ENCODE assay signal across 8 cellular contexts in the genomic region with DNA sequence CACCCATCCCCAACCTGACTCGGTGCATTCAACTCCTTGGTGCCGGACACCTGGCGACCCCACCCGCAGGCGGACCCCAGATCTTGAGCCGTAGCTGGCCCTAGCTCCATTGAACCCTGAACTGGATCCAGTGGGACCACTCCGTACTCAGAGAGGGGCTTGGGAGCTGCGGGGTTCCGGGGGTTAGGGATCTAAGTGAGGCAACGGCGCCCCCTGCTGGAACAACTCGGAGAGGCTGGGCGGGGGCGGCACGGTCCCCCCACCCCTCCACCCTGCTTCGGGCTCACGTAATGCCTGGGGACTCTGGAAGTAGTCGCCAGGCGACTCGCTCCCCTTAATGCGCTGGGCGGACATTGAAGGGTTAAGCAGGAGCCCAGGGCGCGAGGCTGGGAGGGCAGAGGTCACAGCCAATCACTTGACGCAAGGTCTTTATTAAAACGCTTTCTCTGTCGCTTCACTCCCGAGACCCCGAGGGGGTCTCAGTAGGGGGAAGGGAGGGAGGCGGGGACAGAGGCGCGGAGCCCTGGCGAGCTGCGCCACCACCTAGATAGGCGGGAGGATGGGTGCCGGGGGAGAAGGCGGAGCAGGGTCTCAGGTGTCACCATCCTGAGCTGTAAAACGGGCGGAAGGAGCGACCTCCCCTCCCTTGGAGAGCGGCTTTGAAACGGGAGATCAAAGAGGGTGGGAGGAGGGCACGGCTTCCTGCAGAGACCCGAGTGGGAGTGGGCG. TPM values are rescaled to one million over a fixed set of nuclear protein-coding genes. Genes with fewer than 3 reads are reported as not detected.
DNase-seq lines count a peak whose midpoint lies in the region; ATAC-seq, FAIRE-seq and TF ChIP-seq lines count a peak whose summit lies in the region.

No MANE protein-coding gene starts in this region.

- H2BK5ac ChIP-seq in H1 (ENCODE audit: low read depth, low read length) = peak overlapping the region; percentile 99

- no peak for TF ChIP-seq POLR2A in H1 (IDR thresholded peaks at IDR 0.05; ENCODE audit: control extremely low read depth in 1 of 2, low read depth in 2 of 2, low read length in 2 of 2)

- H4K5ac ChIP-seq in H1 (ENCODE audit: insufficient read length, low read depth, low read length) = peak overlapping the region; percentile 95

- CTCF ChIA-PET in H1 (lab: Charles Lee; ENCODE audit: partially characterized antibody) = interaction anchor here (0.5 to 66.0 kb wide), 23 partner anchors 1 to 406 kb away, joined by 3 to 4284 read pairs (median 4); a partner anchor contains a TSS

- peak; percentile 72 to 86 (median 81) for TF ChIP-seq CTCF in H1 (IDR thresholded peaks at IDR 0.05; ENCODE audit: control extremely low read depth in 1 of 3, insufficient read depth in 1 of 3, low read depth in 1 of 3, low read length in 3 of 3)

- TF ChIP-seq EP300 in H1 (IDR thresholded peaks at IDR 0.05; ENCODE audit: borderline replicate concordance in 1 of 2, low read depth in 2 of 2, low read length in 2 of 2) = peak in 1 of 2 experiments; percentile 51; a peak in 1 of 3 replicates

- H3K27me3 ChIP-seq in H1 (replicated peaks in 1 of 4; ENCODE audit: control insufficient read depth in 3 of 4, extremely low read depth in 1 of 4, insufficient read depth in 3 of 4, low read length in 3 of 4) (peaks cover 0 to 19% (median 8%) of the 10 kb centered on the region in 4 experiments; a peak in 4 of 7 replicates), mucosa of stomach (ENCODE audit: control insufficient read depth, insufficient read depth, low read length) (peaks cover 36% of the 10 kb centered on the region)

- H2BK12ac ChIP-seq in H1 (ENCODE audit: low read depth, low read length) = peak overlapping the region; percentile 96; the same call in 1 of the 2 replicates

- H2AFZ ChIP-seq in H1 (ENCODE audit: low read length) = no peak overlapping the region

- H3K4me1 ChIP-seq in H1 (replicated peaks in 1 of 4; ENCODE audit: control insufficient read depth in 3 of 4, insufficient read depth in 4 of 4, low read length in 3 of 4) (peaks cover 27 to 57% (median 45%) of the 10 kb centered on the region in 4 experiments), mucosa of stomach (ENCODE audit: control insufficient read depth, insufficient read depth, low read length) (peaks cover 59% of the 10 kb centered on the region)

- TF ChIP-seq RAD21 in H1 (IDR thresholded peaks at IDR 0.05 in 1 of 2, conservative IDR thresholded peaks at IDR 0.05 in 1 of 2; ENCODE audit: low read depth in 2 of 2, low read length in 2 of 2) = peak; percentile 78 to 88

- H3K79me1 ChIP-seq in H1 (ENCODE audit: low read depth, low read length) = peaks cover 4% of the 10 kb centered on the region; the same call in 1 of the 2 replicates

- no peak overlapping the region for H3K23ac ChIP-seq in H1 (ENCODE audit: insufficient read length)

- POLR2A ChIA-PET in H1 (lab: Charles Lee; ENCODE audit: partially characterized antibody) = interaction anchor here (0.6 to 16.9 kb wide), 27 partner anchors 8 to 1481 kb away, joined by 3 to 530 read pairs (median 4); a partner anchor contains a TSS

- H3K27ac ChIP-seq in H1 (ENCODE audit: low read depth, low read length) = peak overlapping the region; percentile 79

- H2BK15ac ChIP-seq in H1 (ENCODE audit: low read length) = peak overlapping the region; percentile 81; the same call in 1 of the 2 replicates

- no peak overlapping the region for H3K14ac ChIP-seq in H1 (ENCODE audit: insufficient read length)

- H2BK120ac ChIP-seq in H1 (replicated peaks; ENCODE audit: low read depth, low read length) = peak overlapping the region; percentile 45

- peak overlapping the region; percentile 50 to 80 (median 70) for H3K4me3 ChIP-seq in H1 (ENCODE audit: extremely low read depth in 1 of 4, insufficient read depth in 2 of 4, low read depth in 3 of 4, low read length in 4 of 4)
- peak overlapping the region; percentile 20 for H3K4me3 ChIP-seq in mucosa of stomach (ENCODE audit: low read length)

- H3K4me2 ChIP-seq in H1 (ENCODE audit: insufficient read depth in 1 of 2, low read depth in 2 of 2, low read length in 2 of 2) = peak overlapping the region; percentile 77 to 94

- H3K36me3 ChIP-seq in H1 (ENCODE audit: control insufficient read depth in 2 of 4, insufficient read depth in 4 of 4, low read length in 3 of 4) = peaks cover 0 to 10% (median 2%) of the 10 kb centered on the region in 4 experiments; a peak in 4 of 8 replicates
- H3K36me3 ChIP-seq in mucosa of stomach (ENCODE audit: control insufficient read depth, insufficient read depth, low read length) = no peaks in the 10 kb centered on the region

- 2% methylated on average over 43 of the region's 45 CpGs; no CpG with 5 or more reads in 1 of the 2 experiments for WGBS in H1 (ENCODE audit: extremely low coverage in 1 of 2, insufficient coverage in 1 of 2, insufficient read length in 1 of 2, insufficient replicate concordance in 2 of 2, low coverage in 1 of 2, low lambda C conversion rate in 2 of 2, missing lambda C conversion rate in 1 of 2), 2 experiments

- no peak for ATAC-seq in HG03196 (IDR thresholded peaks at IDR 0.05; ENCODE audit: unreplicated experiment)

- H4K20me1 ChIP-seq in H1 (replicated peaks in 1 of 2; ENCODE audit: control insufficient read depth in 1 of 2, insufficient read depth in 2 of 2, low read length in 2 of 2) = peaks cover 6 to 14% of the 10 kb centered on the region in 2 experiments

- peak; percentile 82 to 86 for DNase-seq in NCI-H524 (lab: John Stamatoyannopoulos, UW)
- no peak for DNase-seq in NCI-H524 treated with DMSO at 0.1 percent for 48 hours (lab: John Stamatoyannopoulos, UW)
- DNase-seq in NCI-H345 (lab: John Stamatoyannopoulos, UW) = peak; percentile 67
- peak; percentile 34 for DNase-seq in activated CD8-positive, alpha-beta memory T cell treated with anti-CD3 and anti-CD28 coated beads, Interleukin-2, amount 50 U/mL, for 1 hour (ENCODE audit: extremely low read depth)
- DNase-seq in H1 (ENCODE audit: low read depth in 1 of 2, low spot score in 2 of 2) = peak; percentile 86 to 98
- DNase-seq in stimulated activated CD8-positive, alpha-beta memory T cell treated with anti-CD3 and anti-CD28 coated beads, Interleukin-7, amount 100 ng/mL, for 1 hour (ENCODE audit: low read depth in 2 of 2) = peak; percentile 30 to 53

- H3K9ac ChIP-seq in H1 (replicated peaks in 1 of 4; ENCODE audit: extremely low read depth in 1 of 4, low read depth in 3 of 4, low read length in 3 of 4) (peak overlapping the region in 3 of 4 experiments; percentile 26 to 60 (median 59); a peak in 5 of 7 replicates), mucosa of stomach (ENCODE audit: low read length) (peak overlapping the region; percentile 58)

- peak overlapping the region; percentile 55 for H3K56ac ChIP-seq in H1 (replicated peaks; ENCODE audit: insufficient read length, low read depth, low read length)

- peaks cover 7 to 24% of the 10 kb centered on the region in 2 experiments; a peak in 2 of 4 replicates for H3K79me2 ChIP-seq in H1 (ENCODE audit: control insufficient read depth in 1 of 2, insufficient read depth in 2 of 2, low read length in 2 of 2)

- FAIRE-seq in H1 (lab: Jason Lieb, UNC) = no peak

- peak overlapping the region; percentile 85 for H4K8ac ChIP-seq in H1 (ENCODE audit: extremely low read depth, insufficient read depth, low read length)

- peak overlapping the region; percentile 99 for H4K91ac ChIP-seq in H1 (replicated peaks; ENCODE audit: insufficient read length, low read length)

- peak overlapping the region; percentile 95 for H2BK20ac ChIP-seq in H1 (ENCODE audit: low read length)

- H3K9me3 ChIP-seq in H1 (ENCODE audit: insufficient read depth in 2 of 2, low read depth in 1 of 2, low read length in 1 of 2) (no peaks in the 10 kb centered on the region), mucosa of stomach (ENCODE audit: control insufficient read depth, low read length) (no peaks in the 10 kb centered on the region)

- H2AK5ac ChIP-seq in H1 (ENCODE audit: low read depth, low read length) = 0 out of 2 replicates have a peak overlapping the region, but pooled peaks have one; percentile 45

- peak overlapping the region; percentile 97 for H3K18ac ChIP-seq in H1 (ENCODE audit: extremely low read depth, low read length)

- H3K23me2 ChIP-seq in H1 (ENCODE audit: low read depth, low read length) = peaks cover 31% of the 10 kb centered on the region; the same call in 1 of the 2 replicates

- peak overlapping the region; percentile 80 for H3K4ac ChIP-seq in H1 (replicated peaks; ENCODE audit: insufficient read length, low read depth, low read length)

RNA-seq across cellular contexts. Expression of a gene that starts 0.7 kb away (rescaled TPM):
- total RNA-seq in H1 (2021; fragmentation: NEBNext Ultra II Directional; extraction: Animal tissue kit (Norgen Biotek cat#: 25700)) = 119 TPM in 2 replicates
- 69.2 and 130 TPM in 2 replicates for polyA plus RNA-seq in H1 (2011; rRNA removed)
- 79.6 TPM for polyA plus RNA-seq in H1 (2011; cell fraction: cytosol; rRNA removed)
- 70.9 TPM for polyA plus RNA-seq in H1 (2011; cell fraction: nucleus; rRNA removed)
- polyA plus RNA-seq in H1 (2012, experiment 1 of 2) = 180 to 343 TPM (median 303 TPM) in 4 replicates
- polyA plus RNA-seq in H1 (2012, experiment 2 of 2) = 318 TPM
- polyA plus RNA-seq in H1 (2013, experiment 1 of 2) = 139 TPM
- 143 TPM for polyA plus RNA-seq in H1 (2013, experiment 2 of 2)
- polyA minus RNA-seq in H1 (2011; rRNA and poly(A)+ RNA removed) = 8.6 and 12.5 TPM in 2 replicates
- 45.7 TPM for polyA minus RNA-seq in H1 (2011; cell fraction: cytosol; rRNA and poly(A)+ RNA removed)
- 11.1 TPM for polyA minus RNA-seq in H1 (2011; cell fraction: nucleus; rRNA and poly(A)+ RNA removed)

RNA-seq across cellular contexts. Expression of a gene that starts 22.2 kb away (rescaled TPM):
- total RNA-seq in H1 (2021; fragmentation: NEBNext Ultra II Directional; extraction: Animal tissue kit (Norgen Biotek cat#: 25700)) = 28.4 and 31.8 TPM in 2 replicates
- polyA plus RNA-seq in H1 (2011; rRNA removed) = 30.1 and 43.1 TPM in 2 replicates
- 38.2 TPM for polyA plus RNA-seq in H1 (2011; cell fraction: cytosol; rRNA removed)
- 75.5 TPM for polyA plus RNA-seq in H1 (2011; cell fraction: nucleus; rRNA removed)
- 30.1 to 33.3 TPM (median 31.2 TPM) in 4 replicates for polyA plus RNA-seq in H1 (2012, experiment 1 of 2)
- polyA plus RNA-seq in H1 (2012, experiment 2 of 2) = 29.8 TPM
- 39.5 TPM for polyA plus RNA-seq in H1 (2013, experiment 1 of 2)
- 35.7 TPM for polyA plus RNA-seq in H1 (2013, experiment 2 of 2)
- polyA minus RNA-seq in H1 (2011; rRNA and poly(A)+ RNA removed) = 21.0 and 21.3 TPM in 2 replicates
- 21.1 TPM for polyA minus RNA-seq in H1 (2011; cell fraction: cytosol; rRNA and poly(A)+ RNA removed)
- polyA minus RNA-seq in H1 (2011; cell fraction: nucleus; rRNA and poly(A)+ RNA removed) = 19.6 TPM

RNA-seq across cellular contexts. Expression of a gene that starts 22.5 kb away (rescaled TPM):
- total RNA-seq in H1 (2021; fragmentation: NEBNext Ultra II Directional; extraction: Animal tissue kit (Norgen Biotek cat#: 25700)) = 47.5 and 53.1 TPM in 2 replicates
- polyA plus RNA-seq in H1 (2011; rRNA removed) = 46.9 and 53.0 TPM in 2 replicates
- polyA plus RNA-seq in H1 (2011; cell fraction: cytosol; rRNA removed) = 41.8 TPM
- polyA plus RNA-seq in H1 (2011; cell fraction: nucleus; rRNA removed) = 29.0 TPM
- polyA plus RNA-seq in H1 (2012, experiment 1 of 2) = 35.0 to 48.9 TPM (median 43.5 TPM) in 4 replicates
- 48.4 TPM for polyA plus RNA-seq in H1 (2012, experiment 2 of 2)
- polyA plus RNA-seq in H1 (2013, experiment 1 of 2) = 50.4 TPM
- 50.3 TPM for polyA plus RNA-seq in H1 (2013, experiment 2 of 2)
- polyA minus RNA-seq in H1 (2011; rRNA and poly(A)+ RNA removed) = 69.4 and 87.6 TPM in 2 replicates
- 15.5 TPM for polyA minus RNA-seq in H1 (2011; cell fraction: cytosol; rRNA and poly(A)+ RNA removed)
- polyA minus RNA-seq in H1 (2011; cell fraction: nucleus; rRNA and poly(A)+ RNA removed) = 40.7 TPM

RNA-seq across cellular contexts. Expression of a gene that starts 28.9 kb away (rescaled TPM):
- total RNA-seq in H1 (2021; fragmentation: NEBNext Ultra II Directional; extraction: Animal tissue kit (Norgen Biotek cat#: 25700)) = 135 and 138 TPM in 2 replicates
- polyA plus RNA-seq in H1 (2011; rRNA removed) = 13.3 and 20.3 TPM in 2 replicates
- polyA plus RNA-seq in H1 (2011; cell fraction: cytosol; rRNA removed) = 21.1 TPM
- 54.8 TPM for polyA plus RNA-seq in H1 (2011; cell fraction: nucleus; rRNA removed)
- 97.4 to 124 TPM (median 113 TPM) in 4 replicates for polyA plus RNA-seq in H1 (2012, experiment 1 of 2)
- polyA plus RNA-seq in H1 (2012, experiment 2 of 2) = 43.3 TPM
- 55.5 TPM for polyA plus RNA-seq in H1 (2013, experiment 1 of 2)
- polyA plus RNA-seq in H1 (2013, experiment 2 of 2) = 53.5 TPM
- 17.2 and 19.2 TPM in 2 replicates for polyA minus RNA-seq in H1 (2011; rRNA and poly(A)+ RNA removed)
- 31.7 TPM for polyA minus RNA-seq in H1 (2011; cell fraction: cytosol; rRNA and poly(A)+ RNA removed)
- 22.7 TPM for polyA minus RNA-seq in H1 (2011; cell fraction: nucleus; rRNA and poly(A)+ RNA removed)

RNA-seq across cellular contexts. Expression of a gene that starts 34.8 kb away (rescaled TPM):
- total RNA-seq in H1 (2021; fragmentation: NEBNext Ultra II Directional; extraction: Animal tissue kit (Norgen Biotek cat#: 25700)) = 34.4 and 35.2 TPM in 2 replicates
- polyA plus RNA-seq in H1 (2011; rRNA removed) = 23.4 and 29.7 TPM in 2 replicates
- polyA plus RNA-seq in H1 (2011; cell fraction: cytosol; rRNA removed) = 37.5 TPM
- polyA plus RNA-seq in H1 (2011; cell fraction: nucleus; rRNA removed) = 38.2 TPM
- polyA plus RNA-seq in H1 (2012, experiment 1 of 2) = 35.6 to 51.4 TPM (median 46.6 TPM) in 4 replicates
- polyA plus RNA-seq in H1 (2012, experiment 2 of 2) = 48.1 TPM
- polyA plus RNA-seq in H1 (2013, experiment 1 of 2) = 51.5 TPM
- polyA plus RNA-seq in H1 (2013, experiment 2 of 2) = 51.0 TPM
- polyA minus RNA-seq in H1 (2011; rRNA and poly(A)+ RNA removed) = 19.8 and 22.1 TPM in 2 replicates
- 12.4 TPM for polyA minus RNA-seq in H1 (2011; cell fraction: cytosol; rRNA and poly(A)+ RNA removed)
- 11.6 TPM for polyA minus RNA-seq in H1 (2011; cell fraction: nucleus; rRNA and poly(A)+ RNA removed)
